8 cellular contexts compared by ENCODE assay signal in the genomic region with DNA sequence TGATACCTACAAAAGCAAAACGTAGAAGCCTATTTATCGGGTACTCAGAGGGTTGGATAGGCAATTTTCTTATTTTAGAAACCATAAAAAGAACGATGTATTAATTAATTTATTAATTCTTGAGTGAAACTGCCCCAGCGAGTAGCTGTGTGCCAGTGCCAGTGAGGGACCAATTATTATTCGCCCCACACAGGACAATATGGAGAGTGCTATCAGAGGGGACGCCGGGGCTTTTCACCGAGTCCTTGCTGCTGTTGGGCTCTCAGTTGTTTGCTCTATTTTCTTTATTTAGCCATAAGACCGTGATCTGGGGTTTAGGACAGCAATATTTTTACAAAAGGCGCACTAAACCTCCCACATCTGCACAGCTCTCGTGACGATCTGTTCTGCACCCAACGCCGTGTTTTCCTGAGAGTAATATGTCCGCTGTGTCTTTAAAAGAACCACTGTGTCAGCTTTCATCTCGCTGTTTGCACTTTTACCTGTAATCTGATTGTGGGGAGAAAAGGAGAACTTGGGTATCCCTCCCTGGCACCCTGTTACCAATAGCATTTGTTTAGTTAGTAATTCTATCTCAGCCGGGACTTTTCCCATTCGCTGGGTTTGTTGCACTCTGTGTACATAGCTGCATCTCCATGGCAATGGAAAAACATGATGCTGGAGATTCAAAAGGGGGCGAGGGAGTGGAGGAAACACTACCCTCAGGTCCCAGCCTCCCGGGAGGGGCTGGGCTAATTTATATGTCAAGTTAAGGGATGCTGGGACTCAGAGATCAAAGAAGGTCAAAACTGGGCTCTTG. TPM values are rescaled to one million over a fixed set of nuclear protein-coding genes. Genes with fewer than 3 reads are reported as not detected.
A peak's percentile ranks its signal among the peaks of the same experiment; 100 is the strongest.
DNase-seq lines count a peak whose midpoint lies in the region; ATAC-seq and TF ChIP-seq lines count a peak whose summit lies in the region.

No MANE protein-coding gene starts in this region.

- in situ Hi-C loops in astrocyte of the cerebellum (cut with HindIII; ENCODE audit: low sequenced_read_pairs), result no loop called here

- no peaks in the 10 kb centered on the region for H3K79me2 ChIP-seq in smooth muscle cell (ENCODE audit: low read depth)

- peak overlapping the region; percentile 83 for H2AFZ ChIP-seq in smooth muscle cell (ENCODE audit: low read depth)

- H3K27me3 ChIP-seq in iPS-18a (ENCODE audit: control insufficient read depth, insufficient read depth, low read length) (peaks cover 12% of the 10 kb centered on the region), smooth muscle cell (ENCODE audit: low read depth) (no peaks in the 10 kb centered on the region)

- 74% methylated on average over 20 of the region's 20 CpGs for WGBS in smooth muscle cell (ENCODE audit: low lambda C conversion rate)

- H3K27ac ChIP-seq in iPS-18a (ENCODE audit: low read length), result no peak overlapping the region
- no peak overlapping the region for H3K27ac ChIP-seq in smooth muscle cell (ENCODE audit: low read depth)

- H3K36me3 ChIP-seq in iPS-18a (ENCODE audit: control insufficient read depth, low read depth, low read length) (no peaks in the 10 kb centered on the region), smooth muscle cell (ENCODE audit: low read depth) (no peaks in the 10 kb centered on the region)

- no peaks in the 10 kb centered on the region for H4K20me1 ChIP-seq in smooth muscle cell (ENCODE audit: low read depth)

- H3K4me3 ChIP-seq in astrocyte of the cerebellum (ENCODE audit: low read depth, low read length) (peak overlapping the region; percentile 56), iPS-18a (ENCODE audit: low read length) (peak overlapping the region; percentile 79), smooth muscle cell (peak overlapping the region; percentile 41)

- H3F3A ChIP-seq in smooth muscle cell (ENCODE audit: low read depth), result no peaks in the 10 kb centered on the region

- ATAC-seq in GM21390 (IDR thresholded peaks at IDR 0.05; ENCODE audit: unreplicated experiment) (no peak), HG03159 (IDR thresholded peaks at IDR 0.05; ENCODE audit: unreplicated experiment) (no peak)

- H3K9me3 ChIP-seq in iPS-18a (ENCODE audit: control insufficient read depth, low read depth, low read length) (no peaks in the 10 kb centered on the region), smooth muscle cell (replicated peaks; ENCODE audit: low read depth) (no peaks in the 10 kb centered on the region)

- TF ChIP-seq CTCF in astrocyte of the cerebellum (IDR thresholded peaks at IDR 0.05; ENCODE audit: low read depth, low read length, missing control alignments) (no peak), smooth muscle cell (IDR thresholded peaks at IDR 0.05; ENCODE audit: borderline replicate concordance, insufficient read depth, poor library complexity, severe bottlenecking) (no peak), GM10266 (IDR thresholded peaks at IDR 0.05; ENCODE audit: control insufficient read depth, insufficient read depth, low read depth, missing control alignments) (no peak)

- H3K4me2 ChIP-seq in smooth muscle cell, result peak overlapping the region; percentile 52

- H3K9ac ChIP-seq in iPS-18a (ENCODE audit: low read length) (peak overlapping the region; percentile 85), smooth muscle cell (ENCODE audit: low read depth) (peak overlapping the region; percentile 67)

- DNase-seq in EL (peak; percentile 46), NCI-H146 (lab: John Stamatoyannopoulos, UW) (peak; percentile 100), astrocyte of the cerebellum (ENCODE audit: low read depth) (peak; percentile 54), smooth muscle cell (lab: John Stamatoyannopoulos, UW; ENCODE audit: unreplicated experiment) (no peak), GM10266 (ENCODE audit: extremely low spot score) (no peak)

- H3K4me1 ChIP-seq in iPS-18a (ENCODE audit: control insufficient read depth, low read depth, low read length) (peaks cover 39% of the 10 kb centered on the region), smooth muscle cell (ENCODE audit: low read depth) (peaks cover 28% of the 10 kb centered on the region)

RNA-seq across cellular contexts. Expression of a gene that starts 30.1 kb away (rescaled TPM):
- total RNA-seq in smooth muscle cell, result 24.2 and 32.3 TPM in 2 replicates
- 14.1 and 15.6 TPM in 2 replicates for polyA plus RNA-seq in smooth muscle cell

Comparison
In these comparisons a context has a peak if more than half of its experiments do, and no peak if none do; other contexts are left out.
1. DNase-seq: peak in EL (single experiment), NCI-H146 (single experiment) and astrocyte of the cerebellum (single experiment); none in smooth muscle cell (single experiment) and GM10266 (single experiment).
2. Peak in every context shown above with its lines, with median percentiles within 50 percentile points of each other: H3K4me3 ChIP-seq.